2 cellular contexts compared by ENCODE assay signal in the genomic region with DNA sequence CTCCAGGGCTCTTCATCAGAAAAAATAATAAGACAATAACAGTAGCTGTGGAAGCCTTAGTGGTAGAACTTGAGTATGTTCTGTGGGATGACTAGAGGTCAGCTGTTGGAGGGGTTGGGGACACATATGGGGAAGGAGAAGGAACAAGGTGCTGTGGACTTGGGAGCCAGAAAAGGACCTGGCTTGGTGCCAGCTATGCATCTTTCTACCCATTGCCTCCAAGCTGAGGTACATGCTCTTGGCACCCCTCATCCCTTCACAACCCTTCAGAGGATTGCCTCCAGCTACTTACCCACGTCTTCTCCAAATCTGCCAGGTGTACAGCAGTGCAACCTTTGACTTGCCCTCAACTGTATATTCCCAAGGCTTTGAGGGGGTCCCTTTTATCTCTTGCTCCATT.
TF ChIP-seq lines count a peak whose summit lies in the region.

No MANE protein-coding gene starts in this region.

TF ChIP-seq in K562, 482 proteins besides CTCF, POLR2A, EP300 and RAD21:
- peak; percentile 91 for TF ChIP-seq NFIC (IDR thresholded peaks at IDR 0.05)
- TF ChIP-seq NFIX (CRISPR knock-in tag; IDR thresholded peaks at IDR 0.05; ENCODE audit: low read depth) = peak; percentile 36
- no peak for TF ChIP-seq NR4A1 (CRISPR knock-in tag; IDR thresholded peaks at IDR 0.05)
- no peak for TF ChIP-seq NR4A1 (tag; IDR thresholded peaks at IDR 0.05)

TF ChIP-seq in HepG2, 621 proteins besides CTCF, POLR2A, EP300 and RAD21:
- no peak for TF ChIP-seq ETV5 (CRISPR knock-in tag; IDR thresholded peaks at IDR 0.05; ENCODE audit: borderline replicate concordance)
- TF ChIP-seq, protein P1, sequence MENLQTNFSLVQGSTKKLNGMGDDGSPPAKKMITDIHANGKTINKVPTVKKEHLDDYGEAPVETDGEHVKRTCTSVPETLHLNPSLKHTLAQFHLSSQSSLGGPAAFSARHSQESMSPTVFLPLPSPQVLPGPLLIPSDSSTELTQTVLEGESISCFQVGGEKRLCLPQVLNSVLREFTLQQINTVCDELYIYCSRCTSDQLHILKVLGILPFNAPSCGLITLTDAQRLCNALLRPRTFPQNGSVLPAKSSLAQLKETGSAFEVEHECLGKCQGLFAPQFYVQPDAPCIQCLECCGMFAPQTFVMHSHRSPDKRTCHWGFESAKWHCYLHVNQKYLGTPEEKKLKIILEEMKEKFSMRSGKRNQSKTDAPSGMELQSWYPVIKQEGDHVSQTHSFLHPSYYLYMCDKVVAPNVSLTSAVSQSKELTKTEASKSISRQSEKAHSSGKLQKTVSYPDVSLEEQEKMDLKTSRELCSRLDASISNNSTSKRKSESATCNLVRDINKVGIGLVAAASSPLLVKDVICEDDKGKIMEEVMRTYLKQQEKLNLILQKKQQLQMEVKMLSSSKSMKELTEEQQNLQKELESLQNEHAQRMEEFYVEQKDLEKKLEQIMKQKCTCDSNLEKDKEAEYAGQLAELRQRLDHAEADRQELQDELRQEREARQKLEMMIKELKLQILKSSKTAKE (CRISPR knock-in tag; IDR thresholded peaks at IDR 0.05; ENCODE audit: borderline replicate concordance) = no peak
- TF ChIP-seq LCORL (IDR thresholded peaks at IDR 0.05) = peak; percentile 81
- TF ChIP-seq LCORL (CRISPR knock-in tag; IDR thresholded peaks at IDR 0.05) = no peak
TF ChIP-seq in HepG2: peak in this region for 1.
